In genomic region chr4:168019019-168019651, GRCh38 we compare ENCODE assay signal across 20 cellular contexts.
DNase-seq lines count a peak whose midpoint lies in the region; ATAC-seq, FAIRE-seq and TF ChIP-seq lines count a peak whose summit lies in the region.
"Had no signal": no experiment of that assay in that cellular context is flagged by ENCODE, and none has a peak within 500 bp of the region (broad histone marks: within the 10 kb centered on the region; RNA-seq: fewer than 3 reads in every experiment).

No MANE protein-coding gene starts in this region.

- no peak for ATAC-seq in GM19035 (IDR thresholded peaks at IDR 0.05; ENCODE audit: unreplicated experiment)
- ATAC-seq in HG03342 (IDR thresholded peaks at IDR 0.05; ENCODE audit: unreplicated experiment) = no peak
- ATAC-seq: stimulated activated naive B cell treated with anti-CD40 and anti-IgM and Interleukin-4, amounts not matched to agents 10 μg/mL and 1 μg/mL and 100 μg/mL, for 72 hours; T-helper 17 cell had no signal

- no peak for TF ChIP-seq CTCF in foreskin fibroblast (IDR thresholded peaks at IDR 0.05; ENCODE audit: low read depth, low read length)

- FAIRE-seq in GM19239 (lab: Jason Lieb, UNC) = no peak

- no peak overlapping the region for H3K4me3 ChIP-seq in foreskin fibroblast (ENCODE audit: low read depth in 1 of 2, low read length in 2 of 2)
- H3K4me3 ChIP-seq: left ventricle myocardium inferior, SJCRH30, skin epidermis, tibial artery had no signal

- DNase-seq in HCEC 1CT (peak; percentile 21), amniotic epithelial cell (ENCODE audit: low read depth) (peak; percentile 32), foreskin fibroblast (peak; percentile 52 to 83), cerebellar nuclear complex (lab: John Stamatoyannopoulos, UW) (no peak), GM19239 (ENCODE audit: insufficient read length, low spot score) (no peak)
- DNase-seq: activated CD4-positive, alpha-beta T cell treated with anti-CD3 and anti-CD28 coated beads, Interleukin-2, amount 50 U/mL, for 4 hours; activated effector memory CD4-positive, alpha-beta T cell treated with anti-CD3 and anti-CD28 coated beads, Interleukin-2, amount 50 U/mL, for 16 hours; COR-L47; left ventricle myocardium inferior; NCI-H82; nephron progenitor cell; OCI-M1; SJCRH30; stimulated activated CD4-positive, alpha-beta T cell treated with anti-CD3 and anti-CD28 coated beads, Interleukin-2, amount 100 ng/mL, for 24 hours; stimulated activated naive B cell treated with anti-CD40 and anti-IgM and Interleukin-4, amounts not matched to agents 10 μg/mL and 1 μg/mL and 100 μg/mL, for 72 hours; T-helper 17 cell; tibial artery had no signal

Comparison
In these comparisons a context has a peak if more than half of its experiments do, and no peak if none do; other contexts are left out.
1. DNase-seq: peak in HCEC 1CT (single experiment), amniotic epithelial cell (single experiment) and foreskin fibroblast (2 of 2); none in cerebellar nuclear complex (0 of 2) and GM19239 (single experiment).